ENCODE assay signal across 22 cellular contexts in genomic region chr11:61874460-61874809, GRCh38. TPM values are rescaled to one million over a fixed set of nuclear protein-coding genes. Genes with fewer than 3 reads are reported as not detected.
DNase-seq lines count a peak whose midpoint lies in the region; ATAC-seq and TF ChIP-seq lines count a peak whose summit lies in the region.
"Had no signal": no experiment of that assay in that cellular context is flagged by ENCODE, and none has a peak within 500 bp of the region (broad histone marks: within the 10 kb centered on the region; RNA-seq: fewer than 3 reads in every experiment).

No MANE protein-coding gene starts in this region.

- H3K27ac Mint-ChIP-seq in Calu3 (ENCODE audit: unreplicated experiment) (peak overlapping the region; percentile 39), osteocyte (ENCODE audit: unreplicated experiment) (peak overlapping the region; percentile 68), MCF 10A (ENCODE audit: low read depth, unreplicated experiment) (no peak overlapping the region)
- H3K27ac Mint-ChIP-seq: activated CD4-positive, alpha-beta memory T cell treated with anti-CD3 and anti-CD28 coated beads for 36 hours; dendritic cell treated with granulocyte-macrophage colony-stimulating factor and Interleukin-4, amounts not matched to agents 40 ng/mL and 50 ng/mL, for 4 days; stimulated activated naive CD8-positive, alpha-beta T cell treated with anti-CD3 and anti-CD28 coated beads, Interleukin-15, Interleukin-2, amounts not matched to agents 100 ng/mL and 50 ng/mL, for 24 hours had no signal

- peak overlapping the region; percentile 71 for H3K27ac ChIP-seq in RWPE1
- H3K27ac ChIP-seq: adrenal gland, C4-2B, neutrophil had no signal

- TF ChIP-seq CTCF in Calu3 (IDR thresholded peaks at IDR 0.05; ENCODE audit: unreplicated experiment) (no peak), RWPE1 (conservative IDR thresholded peaks at IDR 0.05; ENCODE audit: low read depth) (no peak), osteocyte (IDR thresholded peaks at IDR 0.05) (no peak), MCF 10A (IDR thresholded peaks at IDR 0.05; ENCODE audit: unreplicated experiment) (no peak), BE2C (IDR thresholded peaks at IDR 0.05; ENCODE audit: low read depth, low read length) (no peak)

- intact Hi-C loops in Calu3 (cut with micrococcal nuclease; ENCODE audit: unreplicated experiment) (no loop called here), left cardiac atrium (cut with DNase I) (no loop called here), MCF 10A (cut with micrococcal nuclease) (no loop called here)

- no peak overlapping the region for H3K4me3 ChIP-seq in BE2C (ENCODE audit: low read depth, low read length)
- H3K4me3 ChIP-seq: adrenal gland had no signal

- no peaks in the 10 kb centered on the region; the same call in 1 of the 2 replicates for H3K4me1 ChIP-seq in BE2C

- H3K4me3 Mint-ChIP-seq in Calu3 (ENCODE audit: low read depth, unreplicated experiment) (no peak overlapping the region), osteocyte (ENCODE audit: unreplicated experiment) (no peak overlapping the region), MCF 10A (ENCODE audit: unreplicated experiment) (no peak overlapping the region)
- H3K4me3 Mint-ChIP-seq: activated CD4-positive, alpha-beta memory T cell treated with anti-CD3 and anti-CD28 coated beads for 36 hours; dendritic cell treated with granulocyte-macrophage colony-stimulating factor and Interleukin-4, amounts not matched to agents 40 ng/mL and 50 ng/mL, for 4 days; stimulated activated naive CD8-positive, alpha-beta T cell treated with anti-CD3 and anti-CD28 coated beads, Interleukin-15, Interleukin-2, amounts not matched to agents 100 ng/mL and 50 ng/mL, for 24 hours had no signal

- H3K4me1 Mint-ChIP-seq in Calu3 (ENCODE audit: low read depth, unreplicated experiment) (peaks cover 8% of the 10 kb centered on the region), osteocyte (ENCODE audit: unreplicated experiment) (peaks cover 35% of the 10 kb centered on the region), MCF 10A (ENCODE audit: insufficient read depth, unreplicated experiment) (peaks cover 18% of the 10 kb centered on the region)

- H3K27me3 ChIP-seq in BE2C: no peaks in the 10 kb centered on the region
- H3K27me3 ChIP-seq: adrenal gland had no signal

- no peaks in the 10 kb centered on the region for H3K36me3 ChIP-seq in BE2C
- H3K36me3 ChIP-seq: adrenal gland, neutrophil had no signal

- H3K36me3 Mint-ChIP-seq in Calu3 (ENCODE audit: insufficient read depth, unreplicated experiment) (no peaks in the 10 kb centered on the region), osteocyte (ENCODE audit: unreplicated experiment) (peaks cover 11% of the 10 kb centered on the region), MCF 10A (ENCODE audit: insufficient read depth, unreplicated experiment) (peaks cover 6% of the 10 kb centered on the region)
- H3K36me3 Mint-ChIP-seq: activated CD4-positive, alpha-beta memory T cell treated with anti-CD3 and anti-CD28 coated beads for 36 hours had no signal

- H3K9me3 ChIP-seq in BE2C: no peaks in the 10 kb centered on the region
- H3K9me3 ChIP-seq: adrenal gland, neutrophil had no signal

- H3K27me3 Mint-ChIP-seq in Calu3 (ENCODE audit: unreplicated experiment) (no peaks in the 10 kb centered on the region), osteocyte (ENCODE audit: unreplicated experiment) (no peaks in the 10 kb centered on the region), MCF 10A (ENCODE audit: insufficient read depth, unreplicated experiment) (no peaks in the 10 kb centered on the region)
- H3K27me3 Mint-ChIP-seq: stimulated activated naive CD8-positive, alpha-beta T cell treated with anti-CD3 and anti-CD28 coated beads, Interleukin-15, Interleukin-2, amounts not matched to agents 100 ng/mL and 50 ng/mL, for 24 hours had no signal

- DNase-seq in Calu3: no peak
- DNase-seq in RWPE1 (ENCODE audit: low spot score): no peak
- no peak for DNase-seq in left cardiac atrium
- DNase-seq in osteocyte (ENCODE audit: extremely low spot score, unreplicated experiment): no peak
- DNase-seq in MCF 10A (ENCODE audit: unreplicated experiment): no peak
- DNase-seq in NCI-H82 (lab: John Stamatoyannopoulos, UW): no peak
- DNase-seq in BE2C: no peak
- DNase-seq: activated CD4-positive, alpha-beta memory T cell treated with anti-CD3 and anti-CD28 coated beads for 36 hours; activated CD4-positive, CD25-positive, alpha-beta regulatory T cell; activated gamma-delta T cell treated with Interleukin-2 at 50 U/mL for 16 hours; activated T-cell treated with anti-CD3 and anti-CD28 coated beads for 4 hours; adrenal gland; NCI-H1417 treated with DMSO at 0.1 percent for 48 hours; NCI-H2107; NCI-H524; T1000 had no signal

- POLR2A ChIA-PET in RWPE1 (lab: Yijun Ruan, JAX; ENCODE audit: low non-redundant PET): no interaction called here
- POLR2A ChIA-PET in MCF 10A (lab: Yijun Ruan, JAX): interaction anchor here (1.4 kb wide), 1 partner anchor 77 kb away, joined by 3 read pairs; no protein-coding TSS in a partner anchor

- H3K9me3 Mint-ChIP-seq in Calu3 (ENCODE audit: low read depth, unreplicated experiment) (no peaks in the 10 kb centered on the region), osteocyte (ENCODE audit: unreplicated experiment) (no peaks in the 10 kb centered on the region), MCF 10A (ENCODE audit: unreplicated experiment) (no peaks in the 10 kb centered on the region)
- H3K9me3 Mint-ChIP-seq: activated CD4-positive, alpha-beta memory T cell treated with anti-CD3 and anti-CD28 coated beads for 36 hours; dendritic cell treated with granulocyte-macrophage colony-stimulating factor and Interleukin-4, amounts not matched to agents 40 ng/mL and 50 ng/mL, for 4 days; stimulated activated naive CD8-positive, alpha-beta T cell treated with anti-CD3 and anti-CD28 coated beads, Interleukin-15, Interleukin-2, amounts not matched to agents 100 ng/mL and 50 ng/mL, for 24 hours had no signal

- CTCF ChIA-PET in Calu3 (lab: Charles Lee): no interaction called here
- CTCF ChIA-PET in RWPE1 (lab: Yijun Ruan, JAX): interaction anchor here (0.9 to 3.5 kb wide), 3 partner anchors 24 to 78 kb away, joined by 3 to 15 read pairs (median 8); no protein-coding TSS in a partner anchor
- CTCF ChIA-PET in MCF 10A (lab: Yijun Ruan, JAX): interaction anchor here (0.6 to 3.3 kb wide), 4 partner anchors 14 to 73 kb away, joined by 3 to 12 read pairs (median 3); no protein-coding TSS in a partner anchor

- BruUV-seq in Calu3 (replicated peaks; lab: Mats Ljungman, UMichigan) (no TSS peak), MCF 10A (replicated peaks; lab: Mats Ljungman, UMichigan) (no TSS peak)

- ATAC-seq in left cardiac atrium: peak; percentile 40
- no peak for ATAC-seq in GM19324 (IDR thresholded peaks at IDR 0.05; ENCODE audit: low FRiP score, unreplicated experiment)
- ATAC-seq: left lobe of liver had no signal

RNA-seq across cellular contexts. Expression of gene FADS3, which starts 16.9 kb away (rescaled TPM):
- total RNA-seq in Calu3 (2022) (19.7 and 20.5 TPM in 2 replicates), left cardiac atrium (10 to 100 TPM; 70.5 to 90.6 TPM), osteocyte (117 and 118 TPM in 2 replicates), MCF 10A (2022) (145 and 184 TPM in 2 replicates)
- polyA plus RNA-seq in BE2C (2012; ENCODE audit: insufficient read depth, insufficient read length, low read depth): 21.4 TPM

RNA-seq across cellular contexts. Expression of gene RAB3IL1, which starts 42.9 kb away (rescaled TPM):
- total RNA-seq in Calu3 (2022) (0.76 and 2.4 TPM in 2 replicates), left cardiac atrium (10 to 100 TPM; 17.3 to 21.8 TPM), osteocyte (44.2 and 49.2 TPM in 2 replicates), MCF 10A (2022) (2.3 and 4.5 TPM in 2 replicates)
- 42.9 TPM for polyA plus RNA-seq in BE2C (2012; ENCODE audit: insufficient read depth, insufficient read length, low read depth)

RNA-seq across cellular contexts. Expression of gene FADS2, which starts 46.3 kb away (rescaled TPM):
- total RNA-seq in Calu3 (2022) (8.5 and 19.2 TPM in 2 replicates), left cardiac atrium (10 to 100 TPM; 26.3 to 67.5 TPM), osteocyte (193 and 207 TPM in 2 replicates), MCF 10A (2022) (7.5 and 20.6 TPM in 2 replicates)
- polyA plus RNA-seq in BE2C (2012; ENCODE audit: insufficient read depth, insufficient read length, low read depth): 54.5 TPM

RNA-seq across cellular contexts. Expression of gene FADS1, which starts 57.6 kb away (rescaled TPM):
- total RNA-seq in Calu3 (2022): 55.6 and 74.1 TPM in 2 replicates
- 10 to 100 TPM; 44.9 to 54.1 TPM for total RNA-seq in left cardiac atrium
- 73.1 and 76.0 TPM in 2 replicates for total RNA-seq in osteocyte
- total RNA-seq in MCF 10A (2022): 24.2 and 27.5 TPM in 2 replicates
- 29.5 TPM for polyA plus RNA-seq in BE2C (2012; ENCODE audit: insufficient read depth, insufficient read length, low read depth)
